ENCODE assay signal across 9 cellular contexts in genomic region chrX:152958047-152958446, GRCh38. TPM values are rescaled to one million over a fixed set of nuclear protein-coding genes. Genes with fewer than 3 reads are reported as not detected.
DNase-seq lines count a peak whose midpoint lies in the region; ATAC-seq and TF ChIP-seq lines count a peak whose summit lies in the region.
"Had no signal": no experiment of that assay in that cellular context is flagged by ENCODE, and none has a peak within 500 bp of the region (broad histone marks: within the 10 kb centered on the region; RNA-seq: fewer than 3 reads in every experiment).

No MANE protein-coding gene starts in this region.

- H3K27me3 ChIP-seq in thoracic aorta (replicated peaks; ENCODE audit: insufficient read depth) (no peaks in the 10 kb centered on the region), body of pancreas (no peaks in the 10 kb centered on the region)

- peak overlapping the region; percentile 36 to 39 for H3K4me3 ChIP-seq in foreskin fibroblast (ENCODE audit: low read depth in 1 of 2, low read length in 2 of 2)
- H3K4me3 ChIP-seq in thoracic aorta = peak overlapping the region; percentile 57
- no peak overlapping the region for H3K4me3 ChIP-seq in body of pancreas

- TF ChIP-seq CTCF in RWPE1 (conservative IDR thresholded peaks at IDR 0.05; ENCODE audit: low read depth) = no peak
- no peak for TF ChIP-seq CTCF in foreskin fibroblast (IDR thresholded peaks at IDR 0.05; ENCODE audit: low read depth, low read length)
- TF ChIP-seq CTCF in thoracic aorta (IDR thresholded peaks at IDR 0.05) = no peak
- no peak for TF ChIP-seq CTCF in body of pancreas (IDR thresholded peaks at IDR 0.05)

- no peak for TF ChIP-seq POLR2A in body of pancreas (IDR thresholded peaks at IDR 0.05)

- POLR2A ChIA-PET in RWPE1 (lab: Yijun Ruan, JAX; ENCODE audit: low non-redundant PET) = interaction anchor here (0.7 kb wide), 1 partner anchor 16 kb away, joined by 4 read pairs; no protein-coding TSS in a partner anchor

- H3K9me3 Mint-ChIP-seq in activated T-cell treated with anti-CD3 and anti-CD28 coated beads, Interleukin-2, amount 50 U/mL, for 24 hours = no peaks in the 10 kb centered on the region

- ATAC-seq in thoracic aorta (ENCODE audit: insufficient number of reproducible peaks, low FRiP score, low read depth) (no peak), body of pancreas (no peak), HG02970 (IDR thresholded peaks at IDR 0.05; ENCODE audit: low FRiP score, unreplicated experiment) (no peak)

- CTCF ChIA-PET in RWPE1 (lab: Yijun Ruan, JAX) = interaction anchor here (0.6 kb wide), 1 partner anchor 1672 kb away, joined by 4 read pairs; no protein-coding TSS in a partner anchor

- H3K36me3 Mint-ChIP-seq in activated T-cell treated with anti-CD3 and anti-CD28 coated beads, Interleukin-2, amount 50 U/mL, for 24 hours (ENCODE audit: low read depth) = no peaks in the 10 kb centered on the region

- no peaks in the 10 kb centered on the region for H3K4me1 ChIP-seq in thoracic aorta (ENCODE audit: control insufficient read depth in 1 of 2, low read depth in 2 of 2)
- peaks cover 6% of the 10 kb centered on the region for H3K4me1 ChIP-seq in body of pancreas
- H3K4me1 ChIP-seq: right lobe of liver had no signal

- intact Hi-C loops in body of pancreas (cut with DNase I) = no loop called here

- WGBS in body of pancreas, 2 donors = 83% methylated on average over 5 of the region's 5 CpGs

- H3K4me1 Mint-ChIP-seq in activated T-cell treated with anti-CD3 and anti-CD28 coated beads, Interleukin-2, amount 50 U/mL, for 24 hours (ENCODE audit: low read depth) = peaks cover 14% of the 10 kb centered on the region

- H3K9me3 ChIP-seq in thoracic aorta (no peaks in the 10 kb centered on the region), body of pancreas (no peaks in the 10 kb centered on the region)
- H3K9me3 ChIP-seq: right lobe of liver had no signal

- H3K27ac ChIP-seq in RWPE1 (peak overlapping the region; percentile 70), thoracic aorta (peak overlapping the region in 1 of 2 donors; percentile 62), body of pancreas (peak overlapping the region in 1 of 4 donors; percentile 70)

- peak overlapping the region; percentile 94 for H3K27ac Mint-ChIP-seq in activated T-cell treated with anti-CD3 and anti-CD28 coated beads, Interleukin-2, amount 50 U/mL, for 24 hours

- H3K27me3 Mint-ChIP-seq in activated T-cell treated with anti-CD3 and anti-CD28 coated beads, Interleukin-2, amount 50 U/mL, for 24 hours = peaks cover 17% of the 10 kb centered on the region

- H3K36me3 ChIP-seq in thoracic aorta (no peaks in the 10 kb centered on the region), body of pancreas (replicated peaks in 1 of 2; ENCODE audit: insufficient read depth in 1 of 2, low read depth in 2 of 2) (no peaks in the 10 kb centered on the region)
- H3K36me3 ChIP-seq: right lobe of liver had no signal

- no peak for DNase-seq in activated T-cell treated with anti-CD3 and anti-CD28 coated beads, Interleukin-2, amount 50 U/mL, for 24 hours
- DNase-seq in activated T-cell treated with anti-CD3 and anti-CD28 coated beads, Interleukin-2, amount 50 U/mL, for 48 hours = no peak
- DNase-seq in RWPE1 (ENCODE audit: low spot score) (peak; percentile 2), foreskin fibroblast (peak in 1 of 2 donors; percentile 9), thoracic aorta (ENCODE audit: low spot score) (no peak), body of pancreas (no peak)
- DNase-seq in activated effector memory CD4-positive, alpha-beta T cell treated with Interleukin-2 at 50 U/mL for 16 hours = no peak

- H3K4me3 Mint-ChIP-seq in activated T-cell treated with anti-CD3 and anti-CD28 coated beads, Interleukin-2, amount 50 U/mL, for 24 hours = peak overlapping the region; percentile 69

RNA-seq across cellular contexts. Expression of gene PNMA5, which starts 35.9 kb away (rescaled TPM):
- total RNA-seq in thoracic aorta (not detected), body of pancreas (not detected)
- total RNA-seq: right lobe of liver had no signal

Comparison
In these comparisons a context has a peak if more than half of its experiments do, and no peak if none do; other contexts are left out.
1. H3K4me3 ChIP-seq: peak in foreskin fibroblast (2 of 2) and thoracic aorta (single experiment); none in body of pancreas (0 of 2).